ENCODE assay signal across 8 cellular contexts in the genomic region with DNA sequence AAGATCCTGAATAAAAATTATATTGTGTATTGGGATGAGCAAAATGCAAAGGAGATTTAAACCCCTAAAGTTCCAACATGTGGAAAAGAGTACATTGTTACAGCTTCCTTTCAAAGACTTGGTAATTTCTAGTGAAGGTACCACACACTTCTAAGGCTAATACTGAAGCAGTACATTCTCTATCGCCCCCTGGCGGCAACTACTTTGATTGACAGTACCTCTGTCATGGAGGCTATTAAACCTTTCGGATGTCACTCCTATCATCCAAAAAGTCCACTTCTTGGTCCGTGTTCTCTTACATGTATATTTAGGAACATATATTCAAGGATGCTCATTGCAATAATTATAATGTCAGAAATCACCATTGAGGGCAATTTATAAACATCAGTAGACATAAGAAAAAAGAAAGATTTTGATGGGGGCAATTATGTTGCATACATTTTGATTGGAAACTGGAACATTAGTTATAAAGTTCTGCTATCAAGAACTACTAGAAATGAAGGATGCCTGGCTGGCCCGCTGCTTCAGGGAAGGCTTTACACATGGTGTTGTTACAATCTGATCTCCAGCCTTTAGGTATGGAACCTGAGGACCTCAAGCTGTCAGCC.
DNase-seq lines count a peak whose midpoint lies in the region; ATAC-seq and TF ChIP-seq lines count a peak whose summit lies in the region.

No MANE protein-coding gene starts in this region.

- H3K27me3 ChIP-seq in BE2C (no peaks in the 10 kb centered on the region), lung (ENCODE audit: control insufficient read depth, insufficient read depth) (no peaks in the 10 kb centered on the region)

- H3K4me1 ChIP-seq in BE2C (peaks cover 13% of the 10 kb centered on the region; the same call in 1 of the 2 replicates), lung (ENCODE audit: control insufficient read depth in 2 of 2, insufficient read depth in 2 of 2, low read length in 2 of 2) (no peaks in the 10 kb centered on the region)

- no peak overlapping the region for H3K27ac ChIP-seq in lung (ENCODE audit: low read depth in 1 of 2, low read length in 1 of 2)

- 21 to 26% methylated on average over 5 of the region's 5 CpGs for WGBS in lung, 2 donors

- ATAC-seq in GM19043 (IDR thresholded peaks at IDR 0.05; ENCODE audit: low read depth, unreplicated experiment) = peak; percentile 98
- peak; percentile 98 for ATAC-seq in HG03175 (IDR thresholded peaks at IDR 0.05; ENCODE audit: unreplicated experiment)
- peak; percentile 89 for ATAC-seq in lung (ENCODE audit: insufficient read depth, low FRiP score)

- DNase-seq in BE2C = peak; percentile 85
- DNase-seq in NCI-H510A treated with DMSO at 0.1 percent for 48 hours (lab: John Stamatoyannopoulos, UW) = peak; percentile 51
- peak; percentile 83 for DNase-seq in activated CD4-positive, alpha-beta T cell treated with anti-CD3 and anti-CD28 coated beads for 48 hours
- DNase-seq in dermis blood vessel endothelial cell = peak; percentile 75
- DNase-seq in lung (ENCODE audit: low spot score) = peak; percentile 56
- peak; percentile 37 for DNase-seq in stimulated activated CD8-positive, alpha-beta memory T cell treated with anti-CD3 and anti-CD28 coated beads, Interleukin-15, amount 100 ng/mL, for 24 hours (ENCODE audit: low read depth)

- H3K4me3 ChIP-seq in BE2C (ENCODE audit: low read depth, low read length) (no peak overlapping the region), lung (no peak overlapping the region)

- H3K9me3 ChIP-seq in BE2C (no peaks in the 10 kb centered on the region), lung (ENCODE audit: control insufficient read depth in 2 of 2, insufficient read depth in 1 of 2, low read length in 1 of 2) (no peaks in the 10 kb centered on the region)

- peak; percentile 96 for TF ChIP-seq CTCF in BE2C (IDR thresholded peaks at IDR 0.05; ENCODE audit: low read depth, low read length)
- TF ChIP-seq CTCF in lung (IDR thresholded peaks at IDR 0.05; ENCODE audit: control extremely low read depth, extremely low read depth) = peak; percentile 24

- H3K36me3 ChIP-seq in BE2C (no peaks in the 10 kb centered on the region), lung (ENCODE audit: control insufficient read depth in 2 of 2, insufficient read depth in 2 of 2, low read length in 2 of 2) (no peaks in the 10 kb centered on the region)
